In genomic region chr13:106958690-106959089, GRCh38 we compare ENCODE assay signal across 24 cellular contexts.
"Had no signal": no experiment of that assay in that cellular context is flagged by ENCODE, and none has a peak within 500 bp of the region (broad histone marks: within the 10 kb centered on the region; RNA-seq: fewer than 3 reads in every experiment).

No MANE protein-coding gene starts in this region.

- H3K4me3 ChIP-seq: esophagus squamous epithelium, left ventricle myocardium inferior, lower lobe of right lung, neural progenitor cell, prostate gland, skin epidermis, thoracic aorta, tibial nerve, upper lobe of left lung had no signal

- H3K9me3 ChIP-seq: esophagus squamous epithelium, lower lobe of right lung, prostate gland, thoracic aorta, tibial nerve, upper lobe of left lung had no signal

- H3K27ac ChIP-seq: esophagus squamous epithelium, left ventricle myocardium inferior, lower lobe of right lung, neural progenitor cell, prostate gland, skin epidermis, thoracic aorta, tibial nerve, upper lobe of left lung had no signal

- H3K27me3 ChIP-seq: esophagus squamous epithelium, neural progenitor cell, tibial nerve, upper lobe of left lung had no signal

- H3K4me1 ChIP-seq: esophagus squamous epithelium, left ventricle myocardium inferior, lower lobe of right lung, prostate gland, tibial nerve, upper lobe of left lung had no signal

- FAIRE-seq: endometrium, kidney, urothelium cell line had no signal

- ATAC-seq: effector memory CD8-positive, alpha-beta T cell; left cardiac atrium; lower lobe of right lung; natural killer cell treated with Interleukin-12 subunit alpha and Interleukin-12 subunit beta and Interleukin-15 and Interleukin-18, amount 100 ng/mL, for 72 hours; right cardiac atrium; stimulated activated naive B cell treated with anti-CD40 and anti-IgM and Interleukin-4, amounts not matched to agents 10 μg/mL and 1 μg/mL and 100 μg/mL, for 72 hours had no signal

- DNase-seq: cerebellar nuclear complex; cortex of kidney; effector memory CD8-positive, alpha-beta T cell; erythroblast; esophagus squamous epithelium; foreskin melanocyte; kidney; left cardiac atrium; left ventricle myocardium inferior; lower lobe of right lung; naive B cell; right cardiac atrium; stimulated activated CD4-positive, alpha-beta T cell treated with anti-CD3 and anti-CD28 coated beads, Interleukin-15, amount 100 ng/mL, for 24 hours; stimulated activated CD4-positive, alpha-beta T cell treated with anti-CD3 and anti-CD28 coated beads, Interleukin-2, amount 100 ng/mL, for 48 hours; stimulated activated naive B cell treated with anti-CD40 and anti-IgM and Interleukin-4, amounts not matched to agents 10 μg/mL and 1 μg/mL and 100 μg/mL, for 72 hours; upper lobe of left lung had no signal

- H3K36me3 ChIP-seq: esophagus squamous epithelium, left ventricle myocardium inferior, lower lobe of right lung, neural progenitor cell, prostate gland, thoracic aorta, tibial nerve, upper lobe of left lung had no signal
